Comparison of ENCODE assay signal across 27 cellular contexts in genomic region chr9:20811872-20812271, GRCh38.
A peak's percentile ranks its signal among the peaks of the same experiment; 100 is the strongest.
DNase-seq lines count a peak whose midpoint lies in the region; ATAC-seq, FAIRE-seq and TF ChIP-seq lines count a peak whose summit lies in the region.
"Had no signal": no experiment of that assay in that cellular context is flagged by ENCODE, and none has a peak within 500 bp of the region (broad histone marks: within the 10 kb centered on the region; RNA-seq: fewer than 3 reads in every experiment).

No MANE protein-coding gene starts in this region.

- DNase-seq in HepG2 (ENCODE audit: low spot score) (no peak), right lobe of liver (no peak), mammary epithelial cell (peak; percentile 11), fibroblast of the conjunctiva (ENCODE audit: low read depth) (peak; percentile 8), NCI-H2196 (lab: John Stamatoyannopoulos, UW; ENCODE audit: unreplicated experiment) (no peak), HUDEP-2 (lab: John Stamatoyannopoulos, UW; ENCODE audit: unreplicated experiment in 76 of 76) (no peak)
- DNase-seq in activated T-cell treated with anti-CD3 and anti-CD28 coated beads, Interleukin-2, amount 50 U/mL, for 72 hours = no peak
- DNase-seq: activated CD4-positive, alpha-beta memory T cell treated with anti-CD3 and anti-CD28 coated beads, Interleukin-2, amount 10 ng/mL, durations not matched to agents 7 days and 5 days; activated effector memory CD4-positive, alpha-beta T cell treated with Interleukin-2 at 50 U/mL for 16 hours; body of pancreas; COR-L47; DND-41; effector CD4-positive, alpha-beta T cell; left lung; MG63; midbrain; naive thymus-derived CD8-positive, alpha-beta T cell; NCI-H1436 treated with DMSO at 0.1 percent for 48 hours; NCI-H524 treated with DMSO at 0.1 percent for 48 hours; T-helper 1 cell had no signal

- H3K36me3 ChIP-seq in HepG2 (replicated peaks in 1 of 2; ENCODE audit: control insufficient read depth in 1 of 2, insufficient read depth in 2 of 2, low read length in 2 of 2) = no peaks in the 10 kb centered on the region
- no peaks in the 10 kb centered on the region for H3K36me3 ChIP-seq in right lobe of liver
- H3K36me3 ChIP-seq in mammary epithelial cell (ENCODE audit: insufficient read depth, low read length) = no peaks in the 10 kb centered on the region
- H3K36me3 ChIP-seq: HAP-1, left lung, MG63, SJSA1 had no signal

- TF ChIP-seq POLR2A in HepG2 (IDR thresholded peaks at IDR 0.05; ENCODE audit: insufficient read depth in 1 of 2, low read depth in 2 of 2, low read length in 2 of 2) (no peak), right lobe of liver (IDR thresholded peaks at IDR 0.05) (no peak)

- H3K9me3 ChIP-seq in HepG2 (ENCODE audit: low read length) = no peaks in the 10 kb centered on the region
- no peaks in the 10 kb centered on the region for H3K9me3 ChIP-seq in right lobe of liver
- H3K9me3 ChIP-seq in mammary epithelial cell (replicated peaks; ENCODE audit: insufficient read depth, low read length) = no peaks in the 10 kb centered on the region
- H3K9me3 ChIP-seq: body of pancreas, HAP-1, left lung, MG63, SJSA1 had no signal

- POLR2A ChIA-PET in HepG2 (lab: Yijun Ruan, JAX) = no interaction called here

- no peaks in the 10 kb centered on the region for H3K27me3 ChIP-seq in HepG2 (ENCODE audit: control insufficient read depth in 1 of 2, insufficient read depth in 2 of 2, low read length in 2 of 2)
- H3K27me3 ChIP-seq in right lobe of liver = no peaks in the 10 kb centered on the region
- no peaks in the 10 kb centered on the region for H3K27me3 ChIP-seq in mammary epithelial cell (ENCODE audit: insufficient read depth, low read length)
- H3K27me3 ChIP-seq: body of pancreas, hepatocyte, left lung, MG63, SJSA1 had no signal

- no peaks in the 10 kb centered on the region for H4K20me1 ChIP-seq in HepG2 (ENCODE audit: insufficient read depth, low read length)
- no peaks in the 10 kb centered on the region for H4K20me1 ChIP-seq in mammary epithelial cell (ENCODE audit: insufficient read depth, low read length)

- H3K79me2 ChIP-seq in HepG2 (ENCODE audit: insufficient read depth, low read length) = no peaks in the 10 kb centered on the region
- no peaks in the 10 kb centered on the region for H3K79me2 ChIP-seq in mammary epithelial cell (ENCODE audit: insufficient read depth, low read length)
- H3K79me2 ChIP-seq: hepatocyte had no signal

- CTCF ChIA-PET in HepG2 (lab: Yijun Ruan, JAX; ENCODE audit: low intra/inter-chr PET ratio, low total read pairs) = no interaction called here
- CTCF ChIA-PET in mammary epithelial cell (lab: Charles Lee; ENCODE audit: low non-redundant PET) = no interaction called here

- no peaks in the 10 kb centered on the region for H3K4me1 Mint-ChIP-seq in activated T-cell treated with anti-CD3 and anti-CD28 coated beads, Interleukin-2, amount 50 U/mL, for 72 hours (ENCODE audit: low read depth)
- H3K4me1 Mint-ChIP-seq: activated CD4-positive, alpha-beta memory T cell treated with anti-CD3 and anti-CD28 coated beads, Interleukin-2, amount 10 ng/mL, durations not matched to agents 7 days and 5 days; stimulated activated effector memory CD8-positive, alpha-beta T cell treated with anti-CD3 and anti-CD28 coated beads, Interleukin-12 subunit alpha, Interleukin-12 subunit beta, amount 100 ng/mL, for 72 hours had no signal

- H2AFZ ChIP-seq in HepG2 (ENCODE audit: low read length) (no peak overlapping the region), mammary epithelial cell (ENCODE audit: low read depth, low read length) (no peak overlapping the region)
- H2AFZ ChIP-seq: hepatocyte had no signal

- H3K4me3 ChIP-seq in HepG2 (replicated peaks in 1 of 3; ENCODE audit: insufficient read depth in 1 of 3, low read depth in 2 of 3, low read length in 3 of 3) = no peak overlapping the region
- no peak overlapping the region for H3K4me3 ChIP-seq in right lobe of liver
- H3K4me3 ChIP-seq in mammary epithelial cell (replicated peaks in 1 of 3; ENCODE audit: insufficient read depth in 1 of 3, low read depth in 2 of 3, low read length in 3 of 3) = no peak overlapping the region
- H3K4me3 ChIP-seq: body of pancreas, HAP-1, hepatocyte, left lung, MG63, SJSA1 had no signal

- ATAC-seq in HepG2 (no peak), right lobe of liver (no peak), HG03342 (IDR thresholded peaks at IDR 0.05; ENCODE audit: unreplicated experiment) (no peak)
- ATAC-seq in activated T-cell treated with anti-CD3 and anti-CD28 coated beads, Interleukin-2, amount 50 U/mL, for 72 hours (replicated peaks in 1 of 2) = no peak
- ATAC-seq: body of pancreas; esophagus mucosa; left lung; naive thymus-derived CD8-positive, alpha-beta T cell; stimulated activated effector memory CD8-positive, alpha-beta T cell treated with anti-CD3 and anti-CD28 coated beads, Interleukin-12 subunit alpha, Interleukin-12 subunit beta, amount 100 ng/mL, for 72 hours had no signal

- in situ Hi-C loops in HepG2 (cut with HindIII; ENCODE audit: extremely low pct_ligation_motif_present, low pct_unique_long_range_greater_than_20kb) (no loop called here), mammary epithelial cell (cut with MboI; ENCODE audit: low sequenced_read_pairs in 2 of 2) (no loop called here)

- no peaks in the 10 kb centered on the region for H3K36me3 Mint-ChIP-seq in activated T-cell treated with anti-CD3 and anti-CD28 coated beads, Interleukin-2, amount 50 U/mL, for 72 hours (ENCODE audit: insufficient read depth in 2 of 2)
- H3K36me3 Mint-ChIP-seq: stimulated activated effector memory CD8-positive, alpha-beta T cell treated with anti-CD3 and anti-CD28 coated beads, Interleukin-12 subunit alpha, Interleukin-12 subunit beta, amount 100 ng/mL, for 72 hours had no signal

- no peak overlapping the region for H3K27ac ChIP-seq in HepG2 (ENCODE audit: extremely low read length, insufficient read depth, low read length)
- H3K27ac ChIP-seq in right lobe of liver = no peak overlapping the region
- H3K27ac ChIP-seq in mammary epithelial cell (ENCODE audit: insufficient read depth, low read depth, low read length) = no peak overlapping the region
- H3K27ac ChIP-seq: body of pancreas, hepatocyte, left lung, SJSA1 had no signal

- no peaks in the 10 kb centered on the region for H3K9me3 Mint-ChIP-seq in activated T-cell treated with anti-CD3 and anti-CD28 coated beads, Interleukin-2, amount 50 U/mL, for 72 hours
- H3K9me3 Mint-ChIP-seq: activated CD4-positive, alpha-beta memory T cell treated with anti-CD3 and anti-CD28 coated beads, Interleukin-2, amount 10 ng/mL, durations not matched to agents 7 days and 5 days; naive thymus-derived CD8-positive, alpha-beta T cell; stimulated activated effector memory CD8-positive, alpha-beta T cell treated with anti-CD3 and anti-CD28 coated beads, Interleukin-12 subunit alpha, Interleukin-12 subunit beta, amount 100 ng/mL, for 72 hours had no signal

- intact Hi-C loops in HepG2 (cut with micrococcal nuclease; ENCODE audit: unreplicated experiment) = no loop called here
- intact Hi-C loops in right lobe of liver (cut with DNase I) = no loop called here
- intact Hi-C loops in mammary epithelial cell (cut with micrococcal nuclease) = no loop called here

- H3K9ac ChIP-seq in HepG2 (ENCODE audit: insufficient read depth, low read depth, low read length) = no peak overlapping the region
- no peak overlapping the region for H3K9ac ChIP-seq in mammary epithelial cell (ENCODE audit: insufficient read depth, low read length)

- no peak overlapping the region for H3K4me2 ChIP-seq in HepG2 (ENCODE audit: low read depth, low read length)
- H3K4me2 ChIP-seq in mammary epithelial cell (ENCODE audit: insufficient read depth, low read depth, low read length) = no peak overlapping the region
- H3K4me2 ChIP-seq: hepatocyte had no signal

- TF ChIP-seq EP300 in HepG2 (IDR thresholded peaks at IDR 0.05; ENCODE audit: low read depth in 2 of 2, low read length in 2 of 2) (no peak), HepG2 (CRISPR knock-in tag; IDR thresholded peaks at IDR 0.05; ENCODE audit: borderline replicate concordance) (no peak)

- TF ChIP-seq CTCF in HepG2 (CRISPR knock-in tag; IDR thresholded peaks at IDR 0.05) (no peak), right lobe of liver (IDR thresholded peaks at IDR 0.05) (no peak), mammary epithelial cell (conservative IDR thresholded peaks at IDR 0.05 in 1 of 2, IDR thresholded peaks at IDR 0.05 in 1 of 2; ENCODE audit: extremely low read depth in 1 of 2, insufficient read depth in 1 of 2, low read depth in 1 of 2, low read length in 2 of 2) (no peak)

- no peak overlapping the region for H3K4me3 Mint-ChIP-seq in activated T-cell treated with anti-CD3 and anti-CD28 coated beads, Interleukin-2, amount 50 U/mL, for 72 hours
- H3K4me3 Mint-ChIP-seq: activated CD4-positive, alpha-beta memory T cell treated with anti-CD3 and anti-CD28 coated beads, Interleukin-2, amount 10 ng/mL, durations not matched to agents 7 days and 5 days; naive thymus-derived CD8-positive, alpha-beta T cell; stimulated activated effector memory CD8-positive, alpha-beta T cell treated with anti-CD3 and anti-CD28 coated beads, Interleukin-12 subunit alpha, Interleukin-12 subunit beta, amount 100 ng/mL, for 72 hours had no signal

- no TSS peak for BruUV-seq in HepG2 (replicated peaks; lab: Mats Ljungman, UMichigan)
- no TSS peak for BruUV-seq in mammary epithelial cell (replicated peaks; lab: Mats Ljungman, UMichigan)

- no peaks in the 10 kb centered on the region for H3K4me1 ChIP-seq in HepG2 (ENCODE audit: insufficient read depth, low read length)
- no peaks in the 10 kb centered on the region for H3K4me1 ChIP-seq in right lobe of liver
- no peaks in the 10 kb centered on the region for H3K4me1 ChIP-seq in mammary epithelial cell (ENCODE audit: insufficient read depth, low read length)
- H3K4me1 ChIP-seq: body of pancreas, HAP-1, left lung, SJSA1 had no signal

- no peak for FAIRE-seq in HepG2 (lab: Jason Lieb, UNC)
- FAIRE-seq: GM12892 had no signal

- dilution Hi-C loops in mammary epithelial cell (cut with HindIII; ENCODE audit: low sequenced_read_pairs) = no loop called here

- no peak overlapping the region for H3K27ac Mint-ChIP-seq in activated T-cell treated with anti-CD3 and anti-CD28 coated beads, Interleukin-2, amount 50 U/mL, for 72 hours
- H3K27ac Mint-ChIP-seq: activated CD4-positive, alpha-beta memory T cell treated with anti-CD3 and anti-CD28 coated beads, Interleukin-2, amount 10 ng/mL, durations not matched to agents 7 days and 5 days; naive thymus-derived CD8-positive, alpha-beta T cell; stimulated activated effector memory CD8-positive, alpha-beta T cell treated with anti-CD3 and anti-CD28 coated beads, Interleukin-12 subunit alpha, Interleukin-12 subunit beta, amount 100 ng/mL, for 72 hours had no signal

- H3K27me3 Mint-ChIP-seq in activated T-cell treated with anti-CD3 and anti-CD28 coated beads, Interleukin-2, amount 50 U/mL, for 72 hours (ENCODE audit: low read depth) = no peaks in the 10 kb centered on the region
- H3K27me3 Mint-ChIP-seq: activated CD4-positive, alpha-beta memory T cell treated with anti-CD3 and anti-CD28 coated beads, Interleukin-2, amount 10 ng/mL, durations not matched to agents 7 days and 5 days; naive thymus-derived CD8-positive, alpha-beta T cell had no signal

- no peak for TF ChIP-seq RAD21 in HepG2 (CRISPR knock-in tag; IDR thresholded peaks at IDR 0.05)

TF ChIP-seq in HepG2, 621 proteins besides CTCF, POLR2A, EP300 and RAD21 (continues in another document):
- TF ChIP-seq NFE2L2 (IDR thresholded peaks at IDR 0.05; ENCODE audit: low read length) = peak; percentile 65
- TF ChIP-seq MAFK (conservative IDR thresholded peaks at IDR 0.05 in 1 of 2, IDR thresholded peaks at IDR 0.05 in 1 of 2; ENCODE audit: low read length in 2 of 2) = peak in 1 of 2 experiments; percentile 23; a peak in 2 of 4 replicates

Comparison
In these comparisons a context has a peak if more than half of its experiments do, and no peak if none do; other contexts are left out.
1. DNase-seq: peak in mammary epithelial cell (single experiment) and fibroblast of the conjunctiva (single experiment); none in HepG2 (single experiment), right lobe of liver (0 of 3), activated T-cell treated with anti-CD3 and anti-CD28 coated beads, Interleukin-2, amount 50 U/mL, for 72 hours (0 of 2), NCI-H2196 (single experiment) and HUDEP-2 (0 of 76).